Comparison of ENCODE assay signal across 8 cellular contexts in the genomic region with DNA sequence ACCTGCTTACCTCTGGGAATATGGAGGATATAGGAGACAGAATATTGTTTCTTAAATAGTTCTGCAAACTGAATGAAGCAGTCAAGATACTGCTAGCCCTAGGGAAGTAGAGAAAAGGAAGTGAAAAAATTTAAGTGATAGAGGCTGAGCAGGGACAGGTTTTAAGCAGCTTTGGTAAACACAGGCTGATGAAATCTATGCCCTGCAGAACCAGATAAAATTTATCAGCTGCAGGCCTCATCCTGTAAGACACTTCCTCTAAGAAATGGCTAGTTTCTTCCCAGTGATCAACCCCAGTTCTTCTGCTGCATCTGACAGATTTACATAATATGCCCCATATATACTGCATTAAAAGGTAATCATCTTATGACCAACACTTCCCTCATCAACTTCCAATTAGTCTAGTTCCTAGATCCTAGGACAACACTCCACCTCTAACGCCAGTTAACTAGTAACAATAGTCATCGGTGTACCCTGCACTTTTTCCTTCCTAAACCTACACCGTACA. TPM values are rescaled to one million over a fixed set of nuclear protein-coding genes. Genes with fewer than 3 reads are reported as not detected.
A peak's percentile ranks its signal among the peaks of the same experiment; 100 is the strongest.
DNase-seq lines count a peak whose midpoint lies in the region; ATAC-seq, FAIRE-seq and TF ChIP-seq lines count a peak whose summit lies in the region.

No MANE protein-coding gene starts in this region.

- H3K9me1 ChIP-seq in endothelial cell of umbilical vein (replicated peaks; ENCODE audit: control insufficient read depth, extremely low read depth, insufficient read depth, low read length): no peaks in the 10 kb centered on the region

- H3K27me3 ChIP-seq in GM23248 (replicated peaks; ENCODE audit: insufficient read depth): no peaks in the 10 kb centered on the region
- H3K27me3 ChIP-seq in RWPE2 (ENCODE audit: insufficient read depth, poor library complexity, severe bottlenecking): no peaks in the 10 kb centered on the region
- no peaks in the 10 kb centered on the region for H3K27me3 ChIP-seq in endothelial cell of umbilical vein (ENCODE audit: control insufficient read depth in 2 of 2, insufficient read depth in 2 of 2, low read length in 2 of 2)
- H3K27me3 ChIP-seq in rectal smooth muscle tissue (ENCODE audit: control insufficient read depth, insufficient read depth, low read length): no peaks in the 10 kb centered on the region

- peaks cover 20% of the 10 kb centered on the region for H3K4me1 ChIP-seq in GM23248 (ENCODE audit: insufficient read depth)
- H3K4me1 ChIP-seq in RWPE2 (ENCODE audit: insufficient read depth, poor library complexity, severe bottlenecking): peaks cover 18% of the 10 kb centered on the region
- peaks cover 28% of the 10 kb centered on the region for H3K4me1 ChIP-seq in endothelial cell of umbilical vein (ENCODE audit: control insufficient read depth, extremely low read depth, insufficient read depth, low read length)
- H3K4me1 ChIP-seq in rectal smooth muscle tissue (ENCODE audit: control insufficient read depth, insufficient read depth, low read length): peaks cover 28% of the 10 kb centered on the region

- 34 to 43% methylated on average over 3 of the region's 3 CpGs for WGBS in GM23248 (ENCODE audit: low coverage in 1 of 2, low lambda C conversion rate in 2 of 2, missing lambda C conversion rate in 2 of 2), 2 experiments

- H3K9ac ChIP-seq in GM23248: peak overlapping the region; percentile 79
- H3K9ac ChIP-seq in endothelial cell of umbilical vein (replicated peaks; ENCODE audit: extremely low read depth, insufficient read depth, low read length): peak overlapping the region; percentile 37
- H3K9ac ChIP-seq in rectal smooth muscle tissue (ENCODE audit: low read length): no peak overlapping the region

- DNase-seq in GM23248: no peak
- DNase-seq in RWPE2 (ENCODE audit: low spot score): no peak
- peak; percentile 26 for DNase-seq in endothelial cell of umbilical vein (ENCODE audit: low read depth, low spot score)
- no peak for DNase-seq in NCI-H510A (lab: John Stamatoyannopoulos, UW)
- no peak for DNase-seq in stimulated activated CD4-positive, alpha-beta T cell treated with anti-CD3 and anti-CD28 coated beads, Interleukin-1b, Interleukin-23, amount 100 ng/mL, for 48 hours
- no peak for DNase-seq in NCI-H82 treated with DMSO at 0.1 percent for 48 hours (lab: John Stamatoyannopoulos, UW; ENCODE audit: unreplicated experiment)
- no peak for DNase-seq in GM19240 (ENCODE audit: insufficient read length, low spot score)

- H3K4me3 ChIP-seq in GM23248: peak overlapping the region; percentile 81
- no peak overlapping the region for H3K4me3 ChIP-seq in RWPE2 (ENCODE audit: severe bottlenecking)
- no peak overlapping the region for H3K4me3 ChIP-seq in endothelial cell of umbilical vein (replicated peaks in 1 of 3; ENCODE audit: insufficient read depth in 1 of 3, low read depth in 1 of 3, low read length in 3 of 3)
- peak overlapping the region; percentile 46 for H3K4me3 ChIP-seq in rectal smooth muscle tissue (ENCODE audit: low read length)

- H3K4me2 ChIP-seq in GM23248 (ENCODE audit: unreplicated experiment) (peak overlapping the region; percentile 99), endothelial cell of umbilical vein (ENCODE audit: insufficient read depth, low read length) (peak overlapping the region; percentile 82)

- no peaks in the 10 kb centered on the region for H4K20me1 ChIP-seq in GM23248 (ENCODE audit: insufficient read depth)
- H4K20me1 ChIP-seq in endothelial cell of umbilical vein (replicated peaks; ENCODE audit: control insufficient read depth, extremely low read depth, insufficient read depth, low read length): no peaks in the 10 kb centered on the region

- dilution Hi-C loops in endothelial cell of umbilical vein (cut with MboI; ENCODE audit: extremely low pct_ligation_motif_present, low sequenced_read_pairs): no loop called here

- intact Hi-C loops in endothelial cell of umbilical vein (cut with micrococcal nuclease): loop anchor here (1.0 kb wide), 4 partner anchors 8 to 98 kb away; partner anchors contain the start of genes NABP2, SMARCC2 and ZC3H10

- in situ Hi-C loops in GM23248 (cut with MboI): no loop called here

- no TSS peak for BruUV-seq in endothelial cell of umbilical vein (replicated peaks; lab: Mats Ljungman, UMichigan)

- FAIRE-seq in endothelial cell of umbilical vein (lab: Jason Lieb, UNC): peak; percentile 31

- CTCF ChIA-PET in endothelial cell of umbilical vein (lab: Charles Lee): interaction anchor here (0.6 to 11.9 kb wide), 14 partner anchors 8 to 95 kb away, joined by 3 to 236 read pairs (median 4); partner anchors contain the start of genes MYL6, RNF41, SMARCC2 and ZC3H10

- H3K27ac ChIP-seq in GM23248: peak overlapping the region; percentile 81
- H3K27ac ChIP-seq in RWPE2 (ENCODE audit: poor library complexity, severe bottlenecking): peak overlapping the region; percentile 70
- peak overlapping the region; percentile 15 for H3K27ac ChIP-seq in endothelial cell of umbilical vein (ENCODE audit: insufficient read depth, low read depth, low read length)
- peak overlapping the region; percentile 70 for H3K27ac ChIP-seq in rectal smooth muscle tissue (ENCODE audit: low read depth, low read length)

- H3F3A ChIP-seq in GM23248 (ENCODE audit: insufficient read depth): peaks cover 32% of the 10 kb centered on the region

- H2AFZ ChIP-seq in GM23248 (peak overlapping the region; percentile 85), endothelial cell of umbilical vein (ENCODE audit: low read depth, low read length) (no peak overlapping the region)

- H3K9me3 ChIP-seq in GM23248 (ENCODE audit: low read depth) (no peaks in the 10 kb centered on the region), RWPE2 (ENCODE audit: severe bottlenecking) (no peaks in the 10 kb centered on the region), endothelial cell of umbilical vein (replicated peaks; ENCODE audit: control insufficient read depth, insufficient read depth, low read length) (no peaks in the 10 kb centered on the region)

- TF ChIP-seq POLR2A in endothelial cell of umbilical vein (IDR thresholded peaks at IDR 0.05; ENCODE audit: low read depth, low read length): no peak

- peaks cover 59% of the 10 kb centered on the region for H3K79me2 ChIP-seq in GM23248 (ENCODE audit: insufficient read depth)
- H3K79me2 ChIP-seq in endothelial cell of umbilical vein (ENCODE audit: control insufficient read depth, insufficient read depth, low read length): peaks cover 19% of the 10 kb centered on the region

- POLR2A ChIA-PET in endothelial cell of umbilical vein (lab: Charles Lee): interaction anchor here (1.4 to 2.6 kb wide), 2 partner anchors 32 to 36 kb away, joined by 6 to 23 read pairs; partner anchors contain the start of gene MYL6

- H3K36me3 ChIP-seq in GM23248 (ENCODE audit: low read depth) (peaks cover 7% of the 10 kb centered on the region; the same call in 1 of the 2 replicates), RWPE2 (ENCODE audit: low read depth) (peaks cover 20% of the 10 kb centered on the region), endothelial cell of umbilical vein (ENCODE audit: control insufficient read depth in 2 of 2, extremely low read depth in 1 of 2, insufficient read depth in 2 of 2, low read length in 2 of 2) (peaks cover 0 to 14% of the 10 kb centered on the region in 2 experiments), rectal smooth muscle tissue (ENCODE audit: control insufficient read depth, insufficient read depth, low read length) (peaks cover 7% of the 10 kb centered on the region)

- ATAC-seq in RWPE2 (ENCODE audit: low read depth): no peak

- TF ChIP-seq CTCF in RWPE2 (IDR thresholded peaks at IDR 0.05; ENCODE audit: poor library complexity, severe bottlenecking) (no peak), endothelial cell of umbilical vein (IDR thresholded peaks at IDR 0.05; ENCODE audit: extremely low read depth in 1 of 2, insufficient read depth in 1 of 2, low read depth in 1 of 2, low read length in 2 of 2) (no peak)

- H3K9me2 ChIP-seq in GM23248 (ENCODE audit: insufficient read depth): no peaks in the 10 kb centered on the region

RNA-seq across cellular contexts. Expression of gene ESYT1, which starts 1.3 kb away (rescaled TPM):
- total RNA-seq in GM23248 (2014; rRNA removed; shearing (Covaris generic)): 164 and 216 TPM in 2 replicates
- polyA plus RNA-seq in GM23248 (2016; fragmentation: Nextera tagmentation; extraction: Ambion mirVana): 108 and 115 TPM in 2 replicates
- 133 and 161 TPM in 2 replicates for total RNA-seq in endothelial cell of umbilical vein
- 233 and 234 TPM in 2 replicates for polyA plus RNA-seq in endothelial cell of umbilical vein
- 159 and 161 TPM in 2 replicates for polyA plus RNA-seq in endothelial cell of umbilical vein (2011; cell fraction: cytosol; rRNA removed)
- 247 and 260 TPM in 2 replicates for polyA plus RNA-seq in endothelial cell of umbilical vein (2011; cell fraction: nucleus; rRNA removed)
- 106 and 110 TPM in 2 replicates for polyA plus RNA-seq in endothelial cell of umbilical vein (2012)
- polyA minus RNA-seq in endothelial cell of umbilical vein: 309 and 339 TPM in 2 replicates
- 102 TPM for polyA minus RNA-seq in endothelial cell of umbilical vein (2011; cell fraction: cytosol; rRNA and poly(A)+ RNA removed)
- polyA minus RNA-seq in endothelial cell of umbilical vein (2011; cell fraction: nucleus; rRNA and poly(A)+ RNA removed): 90.2 and 91.4 TPM in 2 replicates

RNA-seq across cellular contexts. Expression of gene ZC3H10, which starts 8.7 kb away (rescaled TPM):
- total RNA-seq in GM23248 (2014; rRNA removed; shearing (Covaris generic)): 1.9 and 2.7 TPM in 2 replicates
- polyA plus RNA-seq in GM23248 (2016; fragmentation: Nextera tagmentation; extraction: Ambion mirVana) (3.0 and 3.3 TPM in 2 replicates), endothelial cell of umbilical vein (2.6 and 3.0 TPM in 2 replicates)
- 8.7 and 10.1 TPM in 2 replicates for total RNA-seq in endothelial cell of umbilical vein
- polyA plus RNA-seq in endothelial cell of umbilical vein (2011; cell fraction: cytosol; rRNA removed): 1.3 and 1.5 TPM in 2 replicates
- polyA plus RNA-seq in endothelial cell of umbilical vein (2011; cell fraction: nucleus; rRNA removed): 5.0 and 6.5 TPM in 2 replicates
- 3.1 and 3.8 TPM in 2 replicates for polyA plus RNA-seq in endothelial cell of umbilical vein (2012)
- polyA minus RNA-seq in endothelial cell of umbilical vein: 12.2 and 15.4 TPM in 2 replicates
- polyA minus RNA-seq in endothelial cell of umbilical vein (2011; cell fraction: cytosol; rRNA and poly(A)+ RNA removed): 3.3 TPM
- polyA minus RNA-seq in endothelial cell of umbilical vein (2011; cell fraction: nucleus; rRNA and poly(A)+ RNA removed): 13.9 and 21.3 TPM in 2 replicates

RNA-seq across cellular contexts. Expression of gene RPL41, which starts 10.4 kb away (rescaled TPM):
- 1,463 and 1,892 TPM in 2 replicates for total RNA-seq in GM23248 (2014; rRNA removed; shearing (Covaris generic))
- polyA plus RNA-seq in GM23248 (2016; fragmentation: Nextera tagmentation; extraction: Ambion mirVana) (2,480 and 2,545 TPM in 2 replicates), endothelial cell of umbilical vein (9,033 and 9,990 TPM in 2 replicates)
- 3,212 and 3,428 TPM in 2 replicates for total RNA-seq in endothelial cell of umbilical vein
- 14,118 and 16,245 TPM in 2 replicates for polyA plus RNA-seq in endothelial cell of umbilical vein (2011; cell fraction: cytosol; rRNA removed)
- 3,801 and 4,276 TPM in 2 replicates for polyA plus RNA-seq in endothelial cell of umbilical vein (2011; cell fraction: nucleus; rRNA removed)
- 9,351 and 9,763 TPM in 2 replicates for polyA plus RNA-seq in endothelial cell of umbilical vein (2012)
- polyA minus RNA-seq in endothelial cell of umbilical vein: 1,710 and 2,069 TPM in 2 replicates
- 1,085 TPM for polyA minus RNA-seq in endothelial cell of umbilical vein (2011; cell fraction: cytosol; rRNA and poly(A)+ RNA removed)
- polyA minus RNA-seq in endothelial cell of umbilical vein (2011; cell fraction: nucleus; rRNA and poly(A)+ RNA removed): 238 and 301 TPM in 2 replicates

RNA-seq across cellular contexts. Expression of gene PA2G4, which starts 22.4 kb away (rescaled TPM):
- total RNA-seq in GM23248 (2014; rRNA removed; shearing (Covaris generic)): 115 and 120 TPM in 2 replicates
- polyA plus RNA-seq in GM23248 (2016; fragmentation: Nextera tagmentation; extraction: Ambion mirVana) (152 and 157 TPM in 2 replicates), endothelial cell of umbilical vein (94.2 and 121 TPM in 2 replicates)
- total RNA-seq in endothelial cell of umbilical vein: 170 and 188 TPM in 2 replicates
- polyA plus RNA-seq in endothelial cell of umbilical vein (2011; cell fraction: cytosol; rRNA removed): 223 and 250 TPM in 2 replicates
- 154 and 214 TPM in 2 replicates for polyA plus RNA-seq in endothelial cell of umbilical vein (2011; cell fraction: nucleus; rRNA removed)
- 200 and 296 TPM in 2 replicates for polyA plus RNA-seq in endothelial cell of umbilical vein (2012)
- 85.5 and 96.0 TPM in 2 replicates for polyA minus RNA-seq in endothelial cell of umbilical vein
- polyA minus RNA-seq in endothelial cell of umbilical vein (2011; cell fraction: cytosol; rRNA and poly(A)+ RNA removed): 177 TPM
- 41.8 and 42.7 TPM in 2 replicates for polyA minus RNA-seq in endothelial cell of umbilical vein (2011; cell fraction: nucleus; rRNA and poly(A)+ RNA removed)

RNA-seq across cellular contexts. Expression of gene MYL6B, which starts 25.6 kb away (rescaled TPM):
- 23.5 and 53.2 TPM in 2 replicates for total RNA-seq in GM23248 (2014; rRNA removed; shearing (Covaris generic))
- polyA plus RNA-seq in GM23248 (2016; fragmentation: Nextera tagmentation; extraction: Ambion mirVana): 67.8 and 72.8 TPM in 2 replicates
- total RNA-seq in endothelial cell of umbilical vein: 135 and 137 TPM in 2 replicates
- polyA plus RNA-seq in endothelial cell of umbilical vein: 130 and 185 TPM in 2 replicates
- polyA plus RNA-seq in endothelial cell of umbilical vein (2011; cell fraction: cytosol; rRNA removed): 126 and 160 TPM in 2 replicates
- polyA plus RNA-seq in endothelial cell of umbilical vein (2011; cell fraction: nucleus; rRNA removed): 61.3 and 80.4 TPM in 2 replicates
- polyA plus RNA-seq in endothelial cell of umbilical vein (2012): 94.9 and 153 TPM in 2 replicates
- polyA minus RNA-seq in endothelial cell of umbilical vein: 46.8 and 54.7 TPM in 2 replicates
- polyA minus RNA-seq in endothelial cell of umbilical vein (2011; cell fraction: cytosol; rRNA and poly(A)+ RNA removed): 28.4 TPM
- 11.9 and 12.2 TPM in 2 replicates for polyA minus RNA-seq in endothelial cell of umbilical vein (2011; cell fraction: nucleus; rRNA and poly(A)+ RNA removed)

Comparison
In these comparisons a context has a peak if more than half of its experiments do, and no peak if none do; other contexts are left out.
1. H3K27ac ChIP-seq: peak in every context shown above with its lines; median percentile 81 in GM23248; 70 in RWPE2; 70 in rectal smooth muscle tissue; 15 in endothelial cell of umbilical vein.
2. H3K4me3 ChIP-seq: peak in GM23248 (single experiment) and rectal smooth muscle tissue (single experiment); none in RWPE2 (single experiment) and endothelial cell of umbilical vein (0 of 3).